In genomic region chr9:98226968-98227367, GRCh38 we compare ENCODE assay signal across 21 cellular contexts. TPM values are rescaled to one million over a fixed set of nuclear protein-coding genes. Genes with fewer than 3 reads are reported as not detected.
DNase-seq lines count a peak whose midpoint lies in the region; ATAC-seq, FAIRE-seq and TF ChIP-seq lines count a peak whose summit lies in the region.
"Had no signal": no experiment of that assay in that cellular context is flagged by ENCODE, and none has a peak within 500 bp of the region (broad histone marks: within the 10 kb centered on the region; RNA-seq: fewer than 3 reads in every experiment).

No MANE protein-coding gene starts in this region.

- intact Hi-C loops in HepG2 (cut with micrococcal nuclease; ENCODE audit: unreplicated experiment): no loop called here
- intact Hi-C loops in activated T-helper 1 cell treated with anti-CD3 and anti-CD28 coated beads, Interleukin-12 subunit alpha, Interleukin-12 subunit beta, Interleukin-2, Interleukin-4 antibody, amounts not matched to agents 30 ng/mL and 10 ng/mL and 1 ng/mL, durations not matched to agents 14 hours and 24 hours and 36 hours (cut with micrococcal nuclease): no loop called here

- H3K4me2 ChIP-seq in HepG2 (ENCODE audit: low read depth, low read length) (peak overlapping the region; percentile 63), skeletal muscle satellite cell (ENCODE audit: low read length) (no peak overlapping the region)

- DNase-seq in LHCN-M2 (ENCODE audit: low read depth) (peak; percentile 72), RWPE2 (ENCODE audit: low spot score) (no peak), HepG2 (ENCODE audit: low spot score) (no peak), kidney tubule cell (ENCODE audit: low spot score) (no peak), SW 1271 (lab: John Stamatoyannopoulos, UW) (no peak)
- DNase-seq in activated T-helper 1 cell treated with anti-CD3 and anti-CD28 coated beads, Interleukin-12 subunit alpha, Interleukin-12 subunit beta, Interleukin-2, Interleukin-4 antibody, amounts not matched to agents 30 ng/mL and 10 ng/mL and 1 ng/mL, durations not matched to agents 14 hours and 24 hours and 36 hours (ENCODE audit: low spot score): no peak
- DNase-seq: activated CD4-positive, alpha-beta T cell treated with anti-CD3 and anti-CD28 coated beads, Interleukin-2, amount 50 U/mL, for 1 hour; activated CD8-positive, alpha-beta memory T cell treated with anti-CD3 and anti-CD28 coated beads, Interleukin-2, amount 50 U/mL, for 48 hours; activated gamma-delta T cell treated with Interleukin-2 at 50 U/mL for 16 hours; adrenal gland; COR-L47; left ventricle myocardium inferior; NCI-H1105 treated with DMSO at 0.1 percent for 48 hours; NK-92 treated with Interleukin-12 subunit alpha and Interleukin-12 subunit beta, amount 100 ng/mL, for 24 hours; occipital lobe; RPMI8226; stimulated activated CD4-positive, alpha-beta T cell treated with anti-CD3 and anti-CD28 coated beads, Interleukin-1b, Interleukin-23, amount 100 ng/mL, for 48 hours; stimulated activated naive CD4-positive, alpha-beta T cell treated with Interleukin-2 at 50 U/mL for 16 hours had no signal

- H3K4me3 Mint-ChIP-seq in activated T-helper 1 cell treated with anti-CD3 and anti-CD28 coated beads, Interleukin-12 subunit alpha, Interleukin-12 subunit beta, Interleukin-2, Interleukin-4 antibody, amounts not matched to agents 30 ng/mL and 10 ng/mL and 1 ng/mL, durations not matched to agents 14 hours and 24 hours and 36 hours: no peak overlapping the region

- TF ChIP-seq POLR2A in HepG2 (IDR thresholded peaks at IDR 0.05; ENCODE audit: insufficient read depth in 1 of 2, low read depth in 2 of 2, low read length in 2 of 2): no peak

- H3K27ac ChIP-seq in RWPE2 (ENCODE audit: poor library complexity, severe bottlenecking): peak overlapping the region; percentile 99
- peak overlapping the region; percentile 92 for H3K27ac ChIP-seq in HepG2 (ENCODE audit: extremely low read length, insufficient read depth, low read length)
- H3K27ac ChIP-seq: left ventricle myocardium inferior had no signal

- H3K4me3 ChIP-seq in RWPE2 (ENCODE audit: severe bottlenecking) (no peak overlapping the region), HepG2 (replicated peaks in 1 of 3; ENCODE audit: insufficient read depth in 1 of 3, low read depth in 2 of 3, low read length in 3 of 3) (no peak overlapping the region; a peak in 1 of 6 replicates), skeletal muscle satellite cell (ENCODE audit: low read length) (no peak overlapping the region)
- H3K4me3 ChIP-seq: adrenal gland, left ventricle myocardium inferior, tibial nerve had no signal

- WGBS in HepG2 (ENCODE audit: low lambda C conversion rate): 69% methylated on average over 4 of the region's 4 CpGs

- H3K36me3 Mint-ChIP-seq in activated T-helper 1 cell treated with anti-CD3 and anti-CD28 coated beads, Interleukin-12 subunit alpha, Interleukin-12 subunit beta, Interleukin-2, Interleukin-4 antibody, amounts not matched to agents 30 ng/mL and 10 ng/mL and 1 ng/mL, durations not matched to agents 14 hours and 24 hours and 36 hours (ENCODE audit: low read depth): peaks cover 8% of the 10 kb centered on the region

- BruUV-seq in HepG2 (replicated peaks; lab: Mats Ljungman, UMichigan): no TSS peak

- no peaks in the 10 kb centered on the region for H3K79me2 ChIP-seq in HepG2 (ENCODE audit: insufficient read depth, low read length)

- H3K4me1 Mint-ChIP-seq in activated T-helper 1 cell treated with anti-CD3 and anti-CD28 coated beads, Interleukin-12 subunit alpha, Interleukin-12 subunit beta, Interleukin-2, Interleukin-4 antibody, amounts not matched to agents 30 ng/mL and 10 ng/mL and 1 ng/mL, durations not matched to agents 14 hours and 24 hours and 36 hours (ENCODE audit: low read depth): no peaks in the 10 kb centered on the region

- H4K20me1 ChIP-seq in HepG2 (ENCODE audit: insufficient read depth, low read length): no peaks in the 10 kb centered on the region

- TF ChIP-seq CTCF in RWPE2 (IDR thresholded peaks at IDR 0.05; ENCODE audit: poor library complexity, severe bottlenecking): no peak
- TF ChIP-seq CTCF in HepG2 (CRISPR knock-in tag; IDR thresholded peaks at IDR 0.05): no peak

- in situ Hi-C loops in HepG2 (cut with HindIII; ENCODE audit: extremely low pct_ligation_motif_present, low pct_unique_long_range_greater_than_20kb): no loop called here

- H3K27ac Mint-ChIP-seq in activated T-helper 1 cell treated with anti-CD3 and anti-CD28 coated beads, Interleukin-12 subunit alpha, Interleukin-12 subunit beta, Interleukin-2, Interleukin-4 antibody, amounts not matched to agents 30 ng/mL and 10 ng/mL and 1 ng/mL, durations not matched to agents 14 hours and 24 hours and 36 hours: no peak overlapping the region

- H2AFZ ChIP-seq in HepG2 (ENCODE audit: low read length): no peak overlapping the region

- no peak for TF ChIP-seq EP300 in HepG2 (IDR thresholded peaks at IDR 0.05; ENCODE audit: low read depth in 2 of 2, low read length in 2 of 2)
- TF ChIP-seq EP300 in HepG2 (CRISPR knock-in tag; IDR thresholded peaks at IDR 0.05; ENCODE audit: borderline replicate concordance): no peak

- ATAC-seq in RWPE2 (ENCODE audit: low read depth) (no peak), HepG2 (no peak), GM19328 (IDR thresholded peaks at IDR 0.05; ENCODE audit: unreplicated experiment) (no peak)

- CTCF ChIA-PET in HepG2 (lab: Yijun Ruan, JAX; ENCODE audit: low intra/inter-chr PET ratio, low total read pairs): no interaction called here

- H3K27me3 ChIP-seq in RWPE2 (ENCODE audit: insufficient read depth, poor library complexity, severe bottlenecking) (no peaks in the 10 kb centered on the region), HepG2 (ENCODE audit: control insufficient read depth in 1 of 2, insufficient read depth in 2 of 2, low read length in 2 of 2) (no peaks in the 10 kb centered on the region), skeletal muscle satellite cell (ENCODE audit: control insufficient read depth, insufficient read depth, low read length) (no peaks in the 10 kb centered on the region)
- H3K27me3 ChIP-seq: adrenal gland, tibial nerve had no signal

- FAIRE-seq in HepG2 (lab: Jason Lieb, UNC): no peak

- H3K9me3 ChIP-seq in RWPE2 (ENCODE audit: severe bottlenecking) (no peaks in the 10 kb centered on the region), HepG2 (ENCODE audit: low read length) (no peaks in the 10 kb centered on the region), skeletal muscle satellite cell (replicated peaks; ENCODE audit: low read length) (no peaks in the 10 kb centered on the region)
- H3K9me3 ChIP-seq: adrenal gland, left ventricle myocardium inferior, tibial nerve had no signal

- H3K36me3 ChIP-seq in RWPE2 (ENCODE audit: low read depth): peaks cover 90% of the 10 kb centered on the region
- H3K36me3 ChIP-seq in HepG2 (replicated peaks in 1 of 2; ENCODE audit: control insufficient read depth in 1 of 2, insufficient read depth in 2 of 2, low read length in 2 of 2): no peaks in the 10 kb centered on the region
- peaks cover 76% of the 10 kb centered on the region for H3K36me3 ChIP-seq in skeletal muscle satellite cell (ENCODE audit: insufficient read depth, low read length)

- no peak for TF ChIP-seq RAD21 in HepG2 (CRISPR knock-in tag; IDR thresholded peaks at IDR 0.05)

- H3K27me3 Mint-ChIP-seq in activated T-helper 1 cell treated with anti-CD3 and anti-CD28 coated beads, Interleukin-12 subunit alpha, Interleukin-12 subunit beta, Interleukin-2, Interleukin-4 antibody, amounts not matched to agents 30 ng/mL and 10 ng/mL and 1 ng/mL, durations not matched to agents 14 hours and 24 hours and 36 hours (ENCODE audit: insufficient read depth): no peaks in the 10 kb centered on the region

- H3K9ac ChIP-seq in HepG2 (ENCODE audit: insufficient read depth, low read depth, low read length) (peak overlapping the region; percentile 17; the same call in 1 of the 2 replicates), skeletal muscle satellite cell (ENCODE audit: low read depth, low read length) (peak overlapping the region; percentile 17)

- POLR2A ChIA-PET in HepG2 (lab: Yijun Ruan, JAX): interaction anchor here (1.4 to 5.2 kb wide), 4 partner anchors 22 to 182 kb away, joined by 3 to 71 read pairs (median 13); partner anchors contain the start of genes TBC1D2 and TRIM14

- H3K4me1 ChIP-seq in RWPE2 (ENCODE audit: insufficient read depth, poor library complexity, severe bottlenecking) (peaks cover 48% of the 10 kb centered on the region), HepG2 (ENCODE audit: insufficient read depth, low read length) (peaks cover 88% of the 10 kb centered on the region), skeletal muscle satellite cell (ENCODE audit: control insufficient read depth, insufficient read depth, low read length) (peaks cover 58% of the 10 kb centered on the region)
- H3K4me1 ChIP-seq: adrenal gland had no signal

- H3K9me3 Mint-ChIP-seq in activated T-helper 1 cell treated with anti-CD3 and anti-CD28 coated beads, Interleukin-12 subunit alpha, Interleukin-12 subunit beta, Interleukin-2, Interleukin-4 antibody, amounts not matched to agents 30 ng/mL and 10 ng/mL and 1 ng/mL, durations not matched to agents 14 hours and 24 hours and 36 hours: no peaks in the 10 kb centered on the region

RNA-seq across cellular contexts. Expression of gene TBC1D2, which starts 28.5 kb away (rescaled TPM):
- total RNA-seq in LHCN-M2 (2014; rRNA removed) (19.9 and 22.2 TPM in 2 replicates), HepG2 (2016; rRNA removed; fragmentation: Illumina TruSeq; extraction: Trizol) (2.2 and 2.8 TPM in 2 replicates)
- 50.9 TPM for polyA plus RNA-seq in LHCN-M2 (2012)
- 0.51 and 0.62 TPM in 2 replicates for total RNA-seq in HepG2 (2016; cell fraction: cytosol; rRNA removed; fragmentation: Illumina TruSeq; extraction: Trizol; ENCODE audit: low read depth)
- total RNA-seq in HepG2 (2016; cell fraction: insoluble cytoplasmic fraction; rRNA removed; fragmentation: Illumina TruSeq; extraction: Trizol): 2.1 and 2.6 TPM in 2 replicates
- 1.1 and 1.2 TPM in 2 replicates for total RNA-seq in HepG2 (2016; cell fraction: membrane; rRNA removed; fragmentation: Illumina TruSeq; extraction: Trizol)
- 2.2 and 2.8 TPM in 2 replicates for total RNA-seq in HepG2 (2016; cell fraction: nucleus; rRNA removed; fragmentation: Illumina TruSeq; extraction: Trizol)
- 2.0 and 2.8 TPM in 2 replicates for polyA plus RNA-seq in HepG2 (2011; rRNA removed)
- 1.5 and 2.0 TPM in 2 replicates for polyA plus RNA-seq in HepG2 (2011; cell fraction: cytosol; rRNA removed)
- 5.2 and 5.6 TPM in 2 replicates for polyA plus RNA-seq in HepG2 (2011; cell fraction: nucleus; rRNA removed)
- 1.9 and 2.1 TPM in 2 replicates for polyA plus RNA-seq in HepG2 (2012)
- polyA plus RNA-seq in HepG2 (2016; cell fraction: cytosol; fragmentation: Illumina TruSeq; extraction: Trizol; ENCODE audit: low read depth): 0.31 and 0.54 TPM in 2 replicates
- polyA plus RNA-seq in HepG2 (2016; cell fraction: insoluble cytoplasmic fraction; fragmentation: Illumina TruSeq; extraction: Trizol; ENCODE audit: low read depth): 2.9 and 3.0 TPM in 2 replicates
- polyA plus RNA-seq in HepG2 (2016; cell fraction: membrane; fragmentation: Illumina TruSeq; extraction: Trizol; ENCODE audit: low read depth): 0.96 and 1.1 TPM in 2 replicates
- 3.1 and 3.8 TPM in 2 replicates for polyA plus RNA-seq in HepG2 (2016; cell fraction: nucleus; fragmentation: Illumina TruSeq; extraction: Trizol; ENCODE audit: insufficient read depth, low read depth)
- polyA minus RNA-seq in HepG2 (2011; rRNA and poly(A)+ RNA removed; ENCODE audit: low replicate concordance): 6.2 and 19.2 TPM in 2 replicates
- 1.1 TPM in 2 replicates for polyA minus RNA-seq in HepG2 (2011; cell fraction: cytosol; rRNA and poly(A)+ RNA removed)
- 3.1 and 4.0 TPM in 2 replicates for polyA minus RNA-seq in HepG2 (2011; cell fraction: nucleus; rRNA and poly(A)+ RNA removed)
- 13.9 and 37.1 TPM in 2 replicates for total RNA-seq in skeletal muscle satellite cell (2012; rRNA removed)
- total RNA-seq in activated T-helper 1 cell treated with anti-CD3 and anti-CD28 coated beads, Interleukin-12 subunit alpha, Interleukin-12 subunit beta, Interleukin-2, Interleukin-4 antibody, amounts not matched to agents 30 ng/mL and 10 ng/mL and 1 ng/mL, durations not matched to agents 14 hours and 24 hours and 36 hours: 1.8 and 2.2 TPM in 2 replicates

RNA-seq across cellular contexts. Expression of gene CORO2A, which starts 34.5 kb away (rescaled TPM):
- total RNA-seq in LHCN-M2 (2014; rRNA removed) (under 0.01 and 0.11 TPM in 2 replicates), HepG2 (2016; rRNA removed; fragmentation: Illumina TruSeq; extraction: Trizol) (14.4 and 19.8 TPM in 2 replicates)
- 0.51 TPM for polyA plus RNA-seq in LHCN-M2 (2012)
- total RNA-seq in HepG2 (2016; cell fraction: cytosol; rRNA removed; fragmentation: Illumina TruSeq; extraction: Trizol; ENCODE audit: low read depth): 3.5 and 3.6 TPM in 2 replicates
- total RNA-seq in HepG2 (2016; cell fraction: insoluble cytoplasmic fraction; rRNA removed; fragmentation: Illumina TruSeq; extraction: Trizol): 14.0 and 19.0 TPM in 2 replicates
- total RNA-seq in HepG2 (2016; cell fraction: membrane; rRNA removed; fragmentation: Illumina TruSeq; extraction: Trizol): 12.4 and 12.5 TPM in 2 replicates
- total RNA-seq in HepG2 (2016; cell fraction: nucleus; rRNA removed; fragmentation: Illumina TruSeq; extraction: Trizol): 8.5 and 10.2 TPM in 2 replicates
- polyA plus RNA-seq in HepG2 (2011; rRNA removed): 12.9 and 15.3 TPM in 2 replicates
- 12.3 and 15.4 TPM in 2 replicates for polyA plus RNA-seq in HepG2 (2011; cell fraction: cytosol; rRNA removed)
- 7.9 and 8.1 TPM in 2 replicates for polyA plus RNA-seq in HepG2 (2011; cell fraction: nucleus; rRNA removed)
- 5.9 and 8.4 TPM in 2 replicates for polyA plus RNA-seq in HepG2 (2012)
- polyA plus RNA-seq in HepG2 (2016; cell fraction: cytosol; fragmentation: Illumina TruSeq; extraction: Trizol; ENCODE audit: low read depth): 5.6 TPM in 2 replicates
- 21.2 and 23.2 TPM in 2 replicates for polyA plus RNA-seq in HepG2 (2016; cell fraction: insoluble cytoplasmic fraction; fragmentation: Illumina TruSeq; extraction: Trizol; ENCODE audit: low read depth)
- 9.4 and 10.3 TPM in 2 replicates for polyA plus RNA-seq in HepG2 (2016; cell fraction: membrane; fragmentation: Illumina TruSeq; extraction: Trizol; ENCODE audit: low read depth)
- polyA plus RNA-seq in HepG2 (2016; cell fraction: nucleus; fragmentation: Illumina TruSeq; extraction: Trizol; ENCODE audit: insufficient read depth, low read depth): 21.7 and 22.4 TPM in 2 replicates
- 7.1 and 26.4 TPM in 2 replicates for polyA minus RNA-seq in HepG2 (2011; rRNA and poly(A)+ RNA removed; ENCODE audit: low replicate concordance)
- 9.8 and 10.3 TPM in 2 replicates for polyA minus RNA-seq in HepG2 (2011; cell fraction: cytosol; rRNA and poly(A)+ RNA removed)
- 4.6 and 5.3 TPM in 2 replicates for polyA minus RNA-seq in HepG2 (2011; cell fraction: nucleus; rRNA and poly(A)+ RNA removed)
- total RNA-seq in skeletal muscle satellite cell (2012; rRNA removed): 0.25 and 0.44 TPM in 2 replicates
- 1.3 TPM in 2 replicates for total RNA-seq in activated T-helper 1 cell treated with anti-CD3 and anti-CD28 coated beads, Interleukin-12 subunit alpha, Interleukin-12 subunit beta, Interleukin-2, Interleukin-4 antibody, amounts not matched to agents 30 ng/mL and 10 ng/mL and 1 ng/mL, durations not matched to agents 14 hours and 24 hours and 36 hours
